ENCODE assay signal across 2 cellular contexts in genomic region chr7:66236713-66237303, GRCh38.
TF ChIP-seq lines count a peak whose summit lies in the region.

No MANE protein-coding gene starts in this region.

TF ChIP-seq in SK-N-SH treated with all-trans-retinoic acid at 6 μM for 48 hours, 23 proteins besides CTCF, POLR2A, EP300 and RAD21 (continued from another document):
- no peak for TF ChIP-seq TSHZ2 (CRISPR knock-in tag; IDR thresholded peaks at IDR 0.05)
- TF ChIP-seq CSDC2 (CRISPR knock-in tag; IDR thresholded peaks at IDR 0.05), result no peak
- no peak for TF ChIP-seq POU6F1 (CRISPR knock-in tag; IDR thresholded peaks at IDR 0.05; ENCODE audit: borderline replicate concordance, low read depth)
- TF ChIP-seq ZNF565 (CRISPR knock-in tag; conservative IDR thresholded peaks at IDR 0.05; ENCODE audit: low read depth), result no peak
- no peak for TF ChIP-seq CREB5 (CRISPR knock-in tag; IDR thresholded peaks at IDR 0.05; ENCODE audit: low read depth)
- no peak for TF ChIP-seq BACH2 (CRISPR knock-in tag; IDR thresholded peaks at IDR 0.05; ENCODE audit: borderline replicate concordance)
- TF ChIP-seq ISL1 (CRISPR knock-in tag; IDR thresholded peaks at IDR 0.05), result no peak
- TF ChIP-seq ZFP3 (CRISPR knock-in tag; IDR thresholded peaks at IDR 0.05), result no peak
- no peak for TF ChIP-seq CSRNP3 (CRISPR knock-in tag; IDR thresholded peaks at IDR 0.05)
- TF ChIP-seq RARB (CRISPR knock-in tag; IDR thresholded peaks at IDR 0.05), result no peak
- TF ChIP-seq ZFP30 (CRISPR knock-in tag; IDR thresholded peaks at IDR 0.05), result no peak
- TF ChIP-seq ZNF8 (CRISPR knock-in tag; IDR thresholded peaks at IDR 0.05), result no peak
- TF ChIP-seq TOX (CRISPR knock-in tag; IDR thresholded peaks at IDR 0.05; ENCODE audit: borderline replicate concordance), result no peak
- TF ChIP-seq ESRRG (CRISPR knock-in tag; IDR thresholded peaks at IDR 0.05), result no peak
TF ChIP-seq in SK-N-SH treated with all-trans-retinoic acid at 6 μM for 48 hours: peak in this region for 0.

TF ChIP-seq in SK-N-SH, 30 proteins besides CTCF, POLR2A, EP300 and RAD21 (continued from another document):
- TF ChIP-seq POLR2AphosphoS5 (IDR thresholded peaks at IDR 0.05; ENCODE audit: low read depth, low read length) (no peak), TCF12 (IDR thresholded peaks at IDR 0.05) (no peak), SIN3A (IDR thresholded peaks at IDR 0.05; ENCODE audit: borderline replicate concordance, low read depth, low read length) (no peak), FOXM1 (IDR thresholded peaks at IDR 0.05; ENCODE audit: low read depth) (no peak), REST (IDR thresholded peaks at IDR 0.05; ENCODE audit: low read depth, low read length) (no peak), RFX5 (IDR thresholded peaks at IDR 0.05; ENCODE audit: low read length) (no peak), FOXJ3 (CRISPR knock-in tag; IDR thresholded peaks at IDR 0.05) (no peak), USF1 (IDR thresholded peaks at IDR 0.05; ENCODE audit: borderline replicate concordance, low read depth) (no peak), YY1 (IDR thresholded peaks at IDR 0.05; ENCODE audit: low read depth) (no peak), FOSL2 (IDR thresholded peaks at IDR 0.05; ENCODE audit: borderline replicate concordance, low read depth) (no peak), NFIC (IDR thresholded peaks at IDR 0.05; ENCODE audit: borderline replicate concordance) (no peak)
